Comparison of ENCODE assay signal across 19 cellular contexts in the genomic region with DNA sequence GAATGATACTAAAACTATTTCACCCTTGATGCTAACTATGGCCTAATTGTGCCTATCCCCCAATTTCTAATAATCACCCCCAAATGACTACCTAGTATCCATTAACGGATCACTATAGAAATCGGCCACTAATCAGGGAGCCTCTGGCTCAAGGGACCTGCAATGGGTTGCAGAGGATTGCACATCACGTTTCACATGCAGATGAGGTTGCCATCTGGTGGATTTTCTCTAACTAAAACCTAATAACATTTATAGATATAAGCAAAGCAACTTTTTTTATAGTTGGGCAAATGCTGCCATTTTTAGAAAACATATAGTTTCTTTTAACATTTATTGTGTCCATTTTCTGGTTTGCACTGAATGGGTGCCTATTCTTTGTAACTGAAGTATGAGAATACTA. TPM values are rescaled to one million over a fixed set of nuclear protein-coding genes. Genes with fewer than 3 reads are reported as not detected.
DNase-seq lines count a peak whose midpoint lies in the region; ATAC-seq, FAIRE-seq and TF ChIP-seq lines count a peak whose summit lies in the region.
"Had no signal": no experiment of that assay in that cellular context is flagged by ENCODE, and none has a peak within 500 bp of the region (broad histone marks: within the 10 kb centered on the region; RNA-seq: fewer than 3 reads in every experiment).

No MANE protein-coding gene starts in this region.

- no peak for TF ChIP-seq POLR2A in GM12892 (IDR thresholded peaks at IDR 0.05; ENCODE audit: low read depth, low read length)

- TF ChIP-seq CTCF in D721Med (IDR thresholded peaks at IDR 0.05; ENCODE audit: insufficient read depth, missing control alignments), result peak; percentile 10
- TF ChIP-seq CTCF in foreskin keratinocyte (conservative IDR thresholded peaks at IDR 0.05), result peak; percentile 32
- no peak for TF ChIP-seq CTCF in RWPE1 (conservative IDR thresholded peaks at IDR 0.05; ENCODE audit: low read depth)
- no peak for TF ChIP-seq CTCF in nephron progenitor cell (IDR thresholded peaks at IDR 0.05)

- no peaks in the 10 kb centered on the region for H3K9me3 ChIP-seq in Karpas-422 (ENCODE audit: low read length)
- H3K9me3 ChIP-seq: SJCRH30, uterus had no signal

- FAIRE-seq in D721Med (lab: Jason Lieb, UNC) (no peak), GM12892 (lab: Jason Lieb, UNC) (no peak)
- FAIRE-seq: frontal cortex had no signal

- no peak overlapping the region for H3K27ac Mint-ChIP-seq in nephron progenitor cell
- H3K27ac Mint-ChIP-seq: CD4-positive, CD25-positive, alpha-beta regulatory T cell; immature natural killer cell; stimulated activated naive CD8-positive, alpha-beta T cell treated with anti-CD3 and anti-CD28 coated beads, Interleukin-15, Interleukin-2, amounts not matched to agents 100 ng/mL and 50 ng/mL, for 24 hours had no signal

- no peaks in the 10 kb centered on the region for H3K9me2 ChIP-seq in Karpas-422 (replicated peaks; ENCODE audit: insufficient read depth, low read length)

- POLR2A ChIA-PET in RWPE1 (lab: Yijun Ruan, JAX; ENCODE audit: low non-redundant PET), result no interaction called here

- in situ Hi-C loops in SK-MEL-5 (cut with HindIII; ENCODE audit: low pct_unique_long_range_greater_than_20kb, low sequenced_read_pairs), result no loop called here

- H3K27me3 ChIP-seq in Karpas-422 (ENCODE audit: low read length) (no peaks in the 10 kb centered on the region), foreskin keratinocyte (no peaks in the 10 kb centered on the region)
- H3K27me3 ChIP-seq: brain microvascular endothelial cell, SJCRH30 had no signal

- no peak overlapping the region for H3K4me2 ChIP-seq in Karpas-422 (ENCODE audit: low read depth, low read length, poor library complexity, severe bottlenecking)
- H3K4me2 ChIP-seq: KMS-11 had no signal

- H3K4me3 ChIP-seq in Karpas-422 (ENCODE audit: low read length), result no peak overlapping the region
- H3K4me3 ChIP-seq: GM23248, SJCRH30, skin epidermis, uterus had no signal

- H2AFZ ChIP-seq in Karpas-422 (ENCODE audit: low read length), result no peak overlapping the region
- H2AFZ ChIP-seq: GM23248 had no signal

- no peak overlapping the region for H3K27ac ChIP-seq in Karpas-422 (ENCODE audit: low read length)
- H3K27ac ChIP-seq in foreskin keratinocyte, result no peak overlapping the region
- H3K27ac ChIP-seq in RWPE1, result no peak overlapping the region
- H3K27ac ChIP-seq: brain microvascular endothelial cell, GM23248, KMS-11, SJCRH30, skin epidermis, uterus had no signal

- no peaks in the 10 kb centered on the region for H3K79me2 ChIP-seq in Karpas-422 (ENCODE audit: low read length)

- DNase-seq in D721Med (ENCODE audit: insufficient read length, low spot score) (no peak), Karpas-422 (peak; percentile 45), SK-MEL-5 (ENCODE audit: low read depth, low spot score) (peak; percentile 7), foreskin keratinocyte (no peak), RWPE1 (ENCODE audit: low spot score) (no peak), GM12892 (ENCODE audit: insufficient read length) (no peak), nephron progenitor cell (no peak)
- DNase-seq: activated gamma-delta T cell; brain microvascular endothelial cell; CD4-positive, CD25-positive, alpha-beta regulatory T cell; GM23248; immature natural killer cell; NCI-H510A treated with DMSO at 0.1 percent for 48 hours; uterus had no signal

- H4K20me1 ChIP-seq in Karpas-422 (ENCODE audit: insufficient read depth, low read depth, low read length), result no peaks in the 10 kb centered on the region

- H3K36me3 ChIP-seq in Karpas-422 (ENCODE audit: insufficient read depth, low read length), result no peaks in the 10 kb centered on the region
- H3K36me3 ChIP-seq: brain microvascular endothelial cell, SJCRH30, uterus had no signal

- H3K9me3 Mint-ChIP-seq in nephron progenitor cell, result no peaks in the 10 kb centered on the region
- H3K9me3 Mint-ChIP-seq: immature natural killer cell; stimulated activated naive CD8-positive, alpha-beta T cell treated with anti-CD3 and anti-CD28 coated beads, Interleukin-15, Interleukin-2, amounts not matched to agents 100 ng/mL and 50 ng/mL, for 24 hours had no signal

- H3K36me3 Mint-ChIP-seq in nephron progenitor cell (ENCODE audit: low read depth), result no peaks in the 10 kb centered on the region
- H3K36me3 Mint-ChIP-seq: CD4-positive, CD25-positive, alpha-beta regulatory T cell; immature natural killer cell had no signal

- no peak overlapping the region for H3K9ac ChIP-seq in Karpas-422 (ENCODE audit: low read length)
- H3K9ac ChIP-seq: GM23248, KMS-11 had no signal

- CTCF ChIA-PET in RWPE1 (lab: Yijun Ruan, JAX), result no interaction called here

- no peak overlapping the region for H3K4me3 Mint-ChIP-seq in nephron progenitor cell
- H3K4me3 Mint-ChIP-seq: CD4-positive, CD25-positive, alpha-beta regulatory T cell; immature natural killer cell; stimulated activated naive CD8-positive, alpha-beta T cell treated with anti-CD3 and anti-CD28 coated beads, Interleukin-15, Interleukin-2, amounts not matched to agents 100 ng/mL and 50 ng/mL, for 24 hours had no signal

- H3K27me3 Mint-ChIP-seq in nephron progenitor cell (ENCODE audit: low read depth, poor library complexity), result peaks cover 4% of the 10 kb centered on the region
- H3K27me3 Mint-ChIP-seq: CD4-positive, CD25-positive, alpha-beta regulatory T cell; stimulated activated naive CD8-positive, alpha-beta T cell treated with anti-CD3 and anti-CD28 coated beads, Interleukin-15, Interleukin-2, amounts not matched to agents 100 ng/mL and 50 ng/mL, for 24 hours had no signal

- H3K4me1 ChIP-seq in Karpas-422 (ENCODE audit: low read length), result peaks cover 4% of the 10 kb centered on the region; the same call in 1 of the 2 replicates
- no peaks in the 10 kb centered on the region for H3K4me1 ChIP-seq in foreskin keratinocyte
- H3K4me1 ChIP-seq: SJCRH30, uterus had no signal

- no peaks in the 10 kb centered on the region for H3K4me1 Mint-ChIP-seq in nephron progenitor cell
- H3K4me1 Mint-ChIP-seq: CD4-positive, CD25-positive, alpha-beta regulatory T cell; immature natural killer cell had no signal

- ATAC-seq in foreskin keratinocyte, result no peak

RNA-seq across cellular contexts. Expression of a gene that starts 28.3 kb away (rescaled TPM):
- 145 and 248 TPM in 2 replicates for total RNA-seq in Karpas-422 (2014; rRNA removed; shearing (Covaris generic); ENCODE audit: low replicate concordance)
- total RNA-seq in SK-MEL-5 (2014; rRNA removed; shearing (Covaris generic)), result 64.4 and 82.5 TPM in 2 replicates
- polyA plus RNA-seq in SK-MEL-5 (2015; cell fraction: cytosol; rRNA removed), result 49.5 and 56.0 TPM in 2 replicates
- 130 and 134 TPM in 2 replicates for polyA plus RNA-seq in SK-MEL-5 (2015; cell fraction: nucleus; rRNA removed)
- 19.8 and 26.1 TPM in 2 replicates for total RNA-seq in foreskin keratinocyte
- polyA plus RNA-seq in foreskin keratinocyte, result 16.1 and 19.8 TPM in 2 replicates
- 45.8 TPM for polyA plus RNA-seq in GM12892 (2012; ENCODE audit: missing spikeins)

Comparison
In these comparisons a context has a peak if more than half of its experiments do, and no peak if none do; other contexts are left out.
1. DNase-seq: peak in Karpas-422 (single experiment) and SK-MEL-5 (single experiment); none in D721Med (single experiment), foreskin keratinocyte (0 of 2), RWPE1 (single experiment), GM12892 (single experiment) and nephron progenitor cell (single experiment).
2. CTCF ChIP-seq: peak in D721Med (single experiment) and foreskin keratinocyte (single experiment); none in RWPE1 (single experiment) and nephron progenitor cell (single experiment).